Comparison of ENCODE assay signal across 22 cellular contexts in the genomic region with DNA sequence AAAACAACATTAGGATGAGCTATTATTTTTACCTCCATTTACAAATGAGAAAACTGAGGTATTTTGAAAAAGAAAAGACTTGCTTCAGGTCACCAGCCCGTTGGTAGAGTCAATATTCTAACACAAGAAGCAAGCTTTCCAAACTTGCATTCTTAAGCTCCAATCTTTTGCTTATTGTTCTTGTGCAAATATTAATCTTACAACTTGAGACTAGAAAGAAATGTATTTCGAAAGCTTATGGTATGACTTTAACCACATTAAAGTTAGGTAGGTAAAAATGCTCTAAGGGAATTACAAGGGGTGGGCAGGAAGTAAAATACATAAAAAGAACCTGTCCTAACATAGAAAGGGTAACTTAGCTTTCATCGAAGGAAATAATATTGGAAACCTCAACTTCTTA.
DNase-seq lines count a peak whose midpoint lies in the region; ATAC-seq and TF ChIP-seq lines count a peak whose summit lies in the region.
"Had no signal": no experiment of that assay in that cellular context is flagged by ENCODE, and none has a peak within 500 bp of the region (broad histone marks: within the 10 kb centered on the region; RNA-seq: fewer than 3 reads in every experiment).

No MANE protein-coding gene starts in this region.

- H3F3A ChIP-seq in PC-9 (ENCODE audit: insufficient read depth, low read depth), result no peaks in the 10 kb centered on the region

- intact Hi-C loops in PC-9 (cut with micrococcal nuclease; ENCODE audit: unreplicated experiment), result no loop called here
- intact Hi-C loops in lower lobe of right lung (cut with DNase I), result no loop called here

- BruUV-seq in PC-9 (replicated peaks; lab: Mats Ljungman, UMichigan), result no TSS peak

- no peak overlapping the region for H3K27ac Mint-ChIP-seq in activated naive CD8-positive, alpha-beta T cell
- no peak overlapping the region for H3K27ac Mint-ChIP-seq in activated naive CD8-positive, alpha-beta T cell treated with anti-CD3 and anti-CD28 coated beads for 36 hours
- H3K27ac Mint-ChIP-seq: CD14-positive monocyte; CD4-positive, alpha-beta memory T cell; CD4-positive, CD25-positive, alpha-beta regulatory T cell; CD8-positive, alpha-beta memory T cell had no signal

- H3K36me3 ChIP-seq in PC-9 (ENCODE audit: low read depth) (no peaks in the 10 kb centered on the region), lower lobe of right lung (no peaks in the 10 kb centered on the region)
- H3K36me3 ChIP-seq: BE2C, BLaER1 had no signal

- H3K79me2 ChIP-seq in PC-9 (ENCODE audit: low read depth), result no peaks in the 10 kb centered on the region

- H3K4me1 Mint-ChIP-seq in activated naive CD8-positive, alpha-beta T cell (ENCODE audit: low read depth), result peaks cover 17% of the 10 kb centered on the region
- no peaks in the 10 kb centered on the region for H3K4me1 Mint-ChIP-seq in activated naive CD8-positive, alpha-beta T cell treated with anti-CD3 and anti-CD28 coated beads for 36 hours
- H3K4me1 Mint-ChIP-seq: CD14-positive monocyte; CD4-positive, alpha-beta memory T cell; CD4-positive, CD25-positive, alpha-beta regulatory T cell; CD8-positive, alpha-beta memory T cell had no signal

- no peak overlapping the region for H3K4me2 ChIP-seq in PC-9
- H3K4me2 ChIP-seq: BLaER1 had no signal

- H3K27ac ChIP-seq in PC-9 (no peak overlapping the region), lower lobe of right lung (no peak overlapping the region)
- H3K27ac ChIP-seq: BLaER1 had no signal

- no peaks in the 10 kb centered on the region for H3K9me2 ChIP-seq in PC-9 (ENCODE audit: insufficient read depth)

- H3K27me3 Mint-ChIP-seq in activated naive CD8-positive, alpha-beta T cell, result no peaks in the 10 kb centered on the region
- H3K27me3 Mint-ChIP-seq in activated naive CD8-positive, alpha-beta T cell treated with anti-CD3 and anti-CD28 coated beads for 36 hours, result no peaks in the 10 kb centered on the region
- H3K27me3 Mint-ChIP-seq: CD4-positive, alpha-beta memory T cell; CD4-positive, CD25-positive, alpha-beta regulatory T cell; CD8-positive, alpha-beta memory T cell had no signal

- CTCF ChIA-PET in PC-9 (lab: Charles Lee), result no interaction called here

- ATAC-seq in lower lobe of right lung, result peak; percentile 46 to 75

- TF ChIP-seq CTCF in PC-9 (conservative IDR thresholded peaks at IDR 0.05), result no peak
- TF ChIP-seq CTCF in lower lobe of right lung (IDR thresholded peaks at IDR 0.05), result no peak

- 0 out of 2 replicates have a peak overlapping the region, but pooled peaks have one; percentile 34 for H2AFZ ChIP-seq in PC-9

- H4K20me1 ChIP-seq in PC-9 (ENCODE audit: insufficient read depth), result no peaks in the 10 kb centered on the region
- H4K20me1 ChIP-seq: BLaER1 had no signal

- H3K27me3 ChIP-seq in PC-9 (ENCODE audit: insufficient read depth, low read depth) (no peaks in the 10 kb centered on the region), lower lobe of right lung (ENCODE audit: low read depth) (no peaks in the 10 kb centered on the region)
- H3K27me3 ChIP-seq: BE2C, BLaER1 had no signal

- H3K9me3 ChIP-seq in PC-9 (ENCODE audit: insufficient read depth, low read depth) (no peaks in the 10 kb centered on the region), lower lobe of right lung (no peaks in the 10 kb centered on the region)
- H3K9me3 ChIP-seq: BE2C, BLaER1 had no signal

- DNase-seq in activated naive CD8-positive, alpha-beta T cell treated with anti-CD3 and anti-CD28 coated beads for 36 hours, result no peak
- DNase-seq in PC-9, result no peak
- no peak for DNase-seq in lower lobe of right lung
- DNase-seq in DMS79 treated with DMSO at 0.1 percent for 48 hours (lab: John Stamatoyannopoulos, UW), result no peak
- no peak for DNase-seq in SW480 (ENCODE audit: low spot score)
- no peak for DNase-seq in NOMO-1 (lab: John Stamatoyannopoulos, UW; ENCODE audit: unreplicated experiment in 2 of 2)
- DNase-seq: 8988T; ACHN; BE2C; C1 segment of cervical spinal cord; CD4-positive, alpha-beta memory T cell; CD4-positive, CD25-positive, alpha-beta regulatory T cell; CD8-positive, alpha-beta memory T cell; COR-L47; DMS 273 treated with DMSO at 0.1 percent for 48 hours; DMS153; DMS53; DMS79; GF-D8 had no signal

- H3K4me3 Mint-ChIP-seq in activated naive CD8-positive, alpha-beta T cell, result peak overlapping the region; percentile 24
- H3K4me3 Mint-ChIP-seq in activated naive CD8-positive, alpha-beta T cell treated with anti-CD3 and anti-CD28 coated beads for 36 hours, result no peak overlapping the region
- H3K4me3 Mint-ChIP-seq: CD14-positive monocyte; CD4-positive, alpha-beta memory T cell; CD4-positive, CD25-positive, alpha-beta regulatory T cell; CD8-positive, alpha-beta memory T cell had no signal

- H3K9me3 Mint-ChIP-seq in activated naive CD8-positive, alpha-beta T cell (ENCODE audit: low read depth), result peaks cover 5% of the 10 kb centered on the region
- H3K9me3 Mint-ChIP-seq in activated naive CD8-positive, alpha-beta T cell treated with anti-CD3 and anti-CD28 coated beads for 36 hours, result peaks cover 9% of the 10 kb centered on the region

- no peaks in the 10 kb centered on the region for H3K36me3 Mint-ChIP-seq in activated naive CD8-positive, alpha-beta T cell
- no peaks in the 10 kb centered on the region for H3K36me3 Mint-ChIP-seq in activated naive CD8-positive, alpha-beta T cell treated with anti-CD3 and anti-CD28 coated beads for 36 hours
- H3K36me3 Mint-ChIP-seq: CD14-positive monocyte; CD4-positive, alpha-beta memory T cell; CD4-positive, CD25-positive, alpha-beta regulatory T cell; CD8-positive, alpha-beta memory T cell had no signal

- no peaks in the 10 kb centered on the region for H3K4me1 ChIP-seq in PC-9 (replicated peaks; ENCODE audit: insufficient read depth)
- peaks cover 7% of the 10 kb centered on the region for H3K4me1 ChIP-seq in lower lobe of right lung
- H3K4me1 ChIP-seq: BE2C, BLaER1 had no signal

- POLR2A ChIA-PET in PC-9 (lab: Charles Lee; ENCODE audit: unreplicated experiment), result no interaction called here

- H3K4me3 ChIP-seq in PC-9, result no peak overlapping the region
- no peak overlapping the region for H3K4me3 ChIP-seq in lower lobe of right lung
- H3K4me3 ChIP-seq: BLaER1 had no signal
